ENCODE assay signal across 9 cellular contexts in the genomic region with DNA sequence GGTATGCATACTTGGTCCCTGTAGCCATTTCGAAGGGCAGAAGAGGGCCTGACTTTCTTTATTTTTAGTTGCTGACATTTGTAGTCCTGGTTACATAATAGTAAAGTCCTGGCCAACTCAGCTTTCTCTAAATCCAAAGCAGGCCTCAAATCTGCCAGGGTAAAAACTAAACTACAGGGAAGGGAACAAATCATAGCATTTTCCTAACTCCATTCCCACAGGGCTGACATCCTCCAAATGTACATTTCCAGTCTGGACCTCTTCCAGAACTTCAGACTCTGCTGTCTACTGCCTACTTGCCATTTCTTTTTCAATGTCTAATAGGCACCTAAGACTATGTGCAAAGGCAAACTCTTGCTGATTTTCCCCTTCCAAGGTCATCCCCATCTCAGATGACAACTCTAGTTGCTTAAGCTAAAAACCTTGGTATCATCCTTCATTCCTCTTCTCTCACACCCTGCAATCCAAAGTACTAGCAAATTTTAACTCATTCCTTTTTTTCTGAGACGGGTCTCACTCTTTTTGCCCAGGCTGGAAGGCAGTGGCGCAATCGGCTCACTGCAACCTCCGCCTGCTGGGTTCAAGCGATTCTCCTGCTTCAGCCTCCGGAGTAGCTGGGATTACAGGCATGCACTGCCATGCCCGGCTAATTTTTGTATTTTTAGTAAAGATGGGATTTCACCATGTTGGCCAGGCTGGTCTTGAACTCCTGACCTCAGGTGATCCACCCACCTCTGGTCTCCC. TPM values are rescaled to one million over a fixed set of nuclear protein-coding genes. Genes with fewer than 3 reads are reported as not detected.
DNase-seq lines count a peak whose midpoint lies in the region; ATAC-seq and TF ChIP-seq lines count a peak whose summit lies in the region.
"Had no signal": no experiment of that assay in that cellular context is flagged by ENCODE, and none has a peak within 500 bp of the region (broad histone marks: within the 10 kb centered on the region; RNA-seq: fewer than 3 reads in every experiment).

No MANE protein-coding gene starts in this region.

- peak overlapping the region; percentile 87 for H3K4me2 ChIP-seq in IMR-90 (ENCODE audit: low read depth, low read length)

- H3K4ac ChIP-seq in IMR-90 (ENCODE audit: low read depth, low read length) = no peak overlapping the region

- intact Hi-C loops in IMR-90 (cut with micrococcal nuclease) = no loop called here

- ATAC-seq in IMR-90 (ENCODE audit: low read depth) (no peak), HG02973 (IDR thresholded peaks at IDR 0.05; ENCODE audit: unreplicated experiment) (no peak)

- dilution Hi-C loops in IMR-90 (cut with HindIII; ENCODE audit: low sequenced_read_pairs, unreplicated experiment) = no loop called here

- H3K9ac ChIP-seq in IMR-90 (ENCODE audit: low read depth, low read length) = peak overlapping the region; percentile 100; the same call in 1 of the 2 replicates

- no peak for TF ChIP-seq POLR2A in IMR-90 (IDR thresholded peaks at IDR 0.05; ENCODE audit: low read depth, low read length)

- peaks cover 6% of the 10 kb centered on the region; the same call in 1 of the 2 replicates for H3K9me1 ChIP-seq in IMR-90 (ENCODE audit: insufficient read depth, low read length)

- H4K5ac ChIP-seq in IMR-90 (ENCODE audit: low read depth, low read length) = no peak overlapping the region

- H2BK120ac ChIP-seq in IMR-90 (ENCODE audit: low read depth, low read length) = no peak overlapping the region

- no peak overlapping the region for H3K18ac ChIP-seq in IMR-90 (ENCODE audit: low read depth, low read length)

- 86% methylated on average over 1 of the region's 8 CpGs; no CpG with 5 or more reads in 1 of the 2 experiments for WGBS in IMR-90 (ENCODE audit: extremely low coverage in 2 of 2, insufficient read length in 1 of 2), 2 experiments

- H3K56ac ChIP-seq in IMR-90 (ENCODE audit: extremely low read depth, insufficient read depth, low read length) = no peak overlapping the region

- peak overlapping the region in 1 of 2 experiments; percentile 0; a peak in 1 of 4 replicates for H4K8ac ChIP-seq in IMR-90 (ENCODE audit: low read depth in 2 of 2, low read length in 2 of 2)

- peaks cover 10 to 69% of the 10 kb centered on the region in 2 experiments for H3K79me1 ChIP-seq in IMR-90 (ENCODE audit: low read depth in 1 of 2, low read length in 2 of 2)

- in situ Hi-C loops in IMR-90 (cut with MboI; ENCODE audit: low sequenced_read_pairs) = no loop called here

- TF ChIP-seq RAD21 in IMR-90 (IDR thresholded peaks at IDR 0.05; ENCODE audit: low read length) = no peak

- no peak overlapping the region for H4K91ac ChIP-seq in IMR-90 (ENCODE audit: insufficient read depth, low read depth, low read length)

- CTCF ChIA-PET in AG04449 (lab: Yijun Ruan, JAX) = interaction anchor here (0.8 to 1.6 kb wide), 5 partner anchors 21 to 64 kb away, joined by 3 to 6 read pairs (median 3); no protein-coding TSS in a partner anchor
- CTCF ChIA-PET in IMR-90 (lab: Yijun Ruan, JAX) = no interaction called here

- H4K20me1 ChIP-seq in IMR-90 (ENCODE audit: insufficient read depth, low read length) = peaks cover 71% of the 10 kb centered on the region

- H3K23ac ChIP-seq in IMR-90 (ENCODE audit: low read depth, low read length) = peak overlapping the region; percentile 49

- TF ChIP-seq CTCF in AG04449 (IDR thresholded peaks at IDR 0.05; ENCODE audit: insufficient read depth, low read length, missing control alignments) (no peak), IMR-90 (conservative IDR thresholded peaks at IDR 0.05; ENCODE audit: low read depth, low read length) (no peak)

- no peaks in the 10 kb centered on the region for H3K27me3 ChIP-seq in IMR-90 (ENCODE audit: control insufficient read depth, insufficient read depth, low read length)

- H2BK20ac ChIP-seq in IMR-90 (ENCODE audit: low read depth, low read length) = no peak overlapping the region

- no peak overlapping the region for H2BK15ac ChIP-seq in IMR-90 (ENCODE audit: low read depth, low read length)

- H2AFZ ChIP-seq in IMR-90 (replicated peaks; ENCODE audit: low read length, poor library complexity) = no peak overlapping the region

- no peak overlapping the region for H3K27ac ChIP-seq in IMR-90 (ENCODE audit: insufficient read depth, low read length)
- H3K27ac ChIP-seq in caudate nucleus (ENCODE audit: low read depth, low read length) = peak overlapping the region; percentile 69

- H2AK9ac ChIP-seq in IMR-90 (replicated peaks; ENCODE audit: low read depth, low read length, poor library complexity) = no peak overlapping the region

- peak overlapping the region; percentile 5; the same call in 1 of the 2 replicates for H3K14ac ChIP-seq in IMR-90 (replicated peaks; ENCODE audit: low read depth, low read length)

- no peak overlapping the region for H2AK5ac ChIP-seq in IMR-90 (ENCODE audit: low read depth, low read length)

- POLR2A ChIA-PET in AG04449 (lab: Yijun Ruan, JAX) (interaction anchor here (0.7 to 3.0 kb wide), 6 partner anchors 9 to 59 kb away, joined by 3 to 12 read pairs (median 4); a partner anchor contains a TSS), IMR-90 (lab: Charles Lee; ENCODE audit: unreplicated experiment) (no interaction called here)

- H3K36me3 ChIP-seq in IMR-90 (ENCODE audit: control insufficient read depth, insufficient read depth, low read length) = peaks cover 46% of the 10 kb centered on the region

- no peaks in the 10 kb centered on the region for H3K9me3 ChIP-seq in IMR-90 (ENCODE audit: control insufficient read depth, insufficient read depth, low read length)

- H3K4me1 ChIP-seq in IMR-90 (ENCODE audit: control insufficient read depth, insufficient read depth, low read length) = peaks cover 12% of the 10 kb centered on the region

- no TSS peak for BruUV-seq in IMR-90 (replicated peaks; lab: Mats Ljungman, UMichigan)

- no peak overlapping the region for H2BK5ac ChIP-seq in IMR-90 (ENCODE audit: low read depth, low read length, poor library complexity, severe bottlenecking)

- DNase-seq in AG04449 (ENCODE audit: low read depth, low spot score) (no peak), IMR-90 (no peak), caudate nucleus (lab: John Stamatoyannopoulos, UW) (peak in 1 of 61 donors; percentile 24), myocyte (ENCODE audit: low read depth) (peak; percentile 10), amygdala (lab: John Stamatoyannopoulos, UW) (no peak), NCI-H146 treated with DMSO at 0.1 percent for 48 hours (lab: John Stamatoyannopoulos, UW; ENCODE audit: unreplicated experiment) (no peak), NCI-H146 (lab: John Stamatoyannopoulos, UW) (no peak)
- DNase-seq: aorta had no signal

- H3K4me3 ChIP-seq in AG04449 (ENCODE audit: low read depth, low read length) (peak overlapping the region; percentile 100), IMR-90 (ENCODE audit: insufficient read depth, low read depth, low read length) (peak overlapping the region; percentile 95)

TF ChIP-seq in IMR-90, 13 proteins besides CTCF, POLR2A, EP300 and RAD21:
- 0 out of 2 replicates have a peak, but pooled peaks have one; percentile 26 for TF ChIP-seq CEBPB (IDR thresholded peaks at IDR 0.05; ENCODE audit: low read depth, low read length)
- no peak for TF ChIP-seq MXI1 (IDR thresholded peaks at IDR 0.05; ENCODE audit: borderline replicate concordance, low read depth, low read length)
- no peak for TF ChIP-seq MAZ (IDR thresholded peaks at IDR 0.05; ENCODE audit: borderline replicate concordance, low read depth, low read length)
TF ChIP-seq in IMR-90: peak in this region for 1.

RNA-seq across cellular contexts. Expression of a gene that starts 2.0 kb away (rescaled TPM):
- total RNA-seq in IMR-90 (2012; rRNA removed) (12.2 and 19.4 TPM in 2 replicates), myocyte (30.0 and 37.1 TPM in 2 replicates)
- 29.8 and 54.4 TPM in 2 replicates for polyA plus RNA-seq in IMR-90 (2012; rRNA removed)
- 10.8 and 21.4 TPM in 2 replicates for polyA plus RNA-seq in IMR-90 (2012; cell fraction: cytosol; rRNA removed)
- 49.3 and 215 TPM in 2 replicates for polyA plus RNA-seq in IMR-90 (2012; cell fraction: nucleus; rRNA removed; ENCODE audit: low replicate concordance)
- polyA plus RNA-seq in myocyte (2012) = 128 TPM

RNA-seq across cellular contexts. Expression of a gene that starts 4.3 kb away (rescaled TPM):
- total RNA-seq in IMR-90 (2012; rRNA removed) (0.90 and 1.4 TPM in 2 replicates), myocyte (6.3 and 8.2 TPM in 2 replicates)
- 7.9 and 9.3 TPM in 2 replicates for polyA plus RNA-seq in IMR-90 (2012; rRNA removed)
- 6.6 and 8.1 TPM in 2 replicates for polyA plus RNA-seq in IMR-90 (2012; cell fraction: cytosol; rRNA removed)
- 39.1 and 71.4 TPM in 2 replicates for polyA plus RNA-seq in IMR-90 (2012; cell fraction: nucleus; rRNA removed; ENCODE audit: low replicate concordance)
- 32.8 TPM for polyA plus RNA-seq in myocyte (2012)

RNA-seq across cellular contexts. Expression of a gene that starts 28.6 kb away (rescaled TPM):
- total RNA-seq in IMR-90 (2012; rRNA removed) = 114 and 125 TPM in 2 replicates
- polyA plus RNA-seq in IMR-90 (2012; rRNA removed) = 107 and 130 TPM in 2 replicates
- 95.2 and 179 TPM in 2 replicates for polyA plus RNA-seq in IMR-90 (2012; cell fraction: cytosol; rRNA removed)
- polyA plus RNA-seq in IMR-90 (2012; cell fraction: nucleus; rRNA removed; ENCODE audit: low replicate concordance) = 106 and 179 TPM in 2 replicates
- 170 and 179 TPM in 2 replicates for total RNA-seq in myocyte
- polyA plus RNA-seq in myocyte (2012) = 193 TPM

RNA-seq across cellular contexts. Expression of a gene that starts 30.5 kb away (rescaled TPM):
- total RNA-seq in IMR-90 (2012; rRNA removed) (127 and 156 TPM in 2 replicates), myocyte (131 and 146 TPM in 2 replicates)
- 164 and 167 TPM in 2 replicates for polyA plus RNA-seq in IMR-90 (2012; rRNA removed)
- polyA plus RNA-seq in IMR-90 (2012; cell fraction: cytosol; rRNA removed) = 104 and 139 TPM in 2 replicates
- 508 and 675 TPM in 2 replicates for polyA plus RNA-seq in IMR-90 (2012; cell fraction: nucleus; rRNA removed; ENCODE audit: low replicate concordance)
- 283 TPM for polyA plus RNA-seq in myocyte (2012)

RNA-seq across cellular contexts. Expression of a gene that starts 31.5 kb away (rescaled TPM):
- total RNA-seq in IMR-90 (2012; rRNA removed) = under 0.01 and 0.18 TPM in 2 replicates
- 0.09 and 0.15 TPM in 2 replicates for polyA plus RNA-seq in IMR-90 (2012; rRNA removed)
- 0.03 and 0.10 TPM in 2 replicates for polyA plus RNA-seq in IMR-90 (2012; cell fraction: cytosol; rRNA removed)
- 0.48 and 1.3 TPM in 2 replicates for polyA plus RNA-seq in IMR-90 (2012; cell fraction: nucleus; rRNA removed; ENCODE audit: low replicate concordance)
- not detected in 2 replicates for total RNA-seq in myocyte
- polyA plus RNA-seq in myocyte (2012) = 0.04 TPM
